ENCODE assay signal across 13 cellular contexts in genomic region chr13:27961227-27962085, GRCh38. TPM values are rescaled to one million over a fixed set of nuclear protein-coding genes. Genes with fewer than 3 reads are reported as not detected.
DNase-seq lines count a peak whose midpoint lies in the region; ATAC-seq and TF ChIP-seq lines count a peak whose summit lies in the region.
"Had no signal": no experiment of that assay in that cellular context is flagged by ENCODE, and none has a peak within 500 bp of the region (broad histone marks: within the 10 kb centered on the region; RNA-seq: fewer than 3 reads in every experiment).

No MANE protein-coding gene starts in this region.

- no peak overlapping the region for H4K12ac ChIP-seq in trophoblast cell (ENCODE audit: low read depth, low read length)

- H3K9me3 Mint-ChIP-seq in IgD-negative memory B cell, result peaks cover 0 to 1% (median 0%) of the 10 kb centered on the region in 3 donors

- H3K4me1 ChIP-seq in BLaER1, result no peaks in the 10 kb centered on the region
- H3K4me1 ChIP-seq in hepatocyte (ENCODE audit: insufficient read depth), result peaks cover 50% of the 10 kb centered on the region
- H3K4me1 ChIP-seq in trophoblast cell (ENCODE audit: control insufficient read depth in 1 of 2, insufficient read depth in 2 of 2, low read length in 2 of 2), result peaks cover 28 to 32% of the 10 kb centered on the region in 2 experiments
- H3K4me1 ChIP-seq in uterus, result peaks cover 0 to 6% of the 10 kb centered on the region in 2 donors

- no peaks in the 10 kb centered on the region for H3K36me3 ChIP-seq in BLaER1
- no peaks in the 10 kb centered on the region for H3K36me3 ChIP-seq in hepatocyte (replicated peaks; ENCODE audit: insufficient read depth, low read depth)
- peaks cover 0 to 2% of the 10 kb centered on the region in 2 experiments for H3K36me3 ChIP-seq in trophoblast cell (ENCODE audit: control insufficient read depth in 1 of 2, insufficient read depth in 2 of 2, low read length in 2 of 2)
- H3K36me3 ChIP-seq in uterus, result no peaks in the 10 kb centered on the region

- peaks cover 4% of the 10 kb centered on the region for H3K79me1 ChIP-seq in trophoblast cell (ENCODE audit: low read length)

- peaks cover 7 to 11% (median 9%) of the 10 kb centered on the region in 3 donors for H3K4me1 Mint-ChIP-seq in IgD-negative memory B cell

- H3K4me2 ChIP-seq in BLaER1 (peak overlapping the region; percentile 9; the same call in 1 of the 2 replicates), hepatocyte (peak overlapping the region; percentile 92), trophoblast cell (ENCODE audit: low read length) (peak overlapping the region; percentile 61)

- H3K36me3 Mint-ChIP-seq in IgD-negative memory B cell, result no peaks in the 10 kb centered on the region
- H3K36me3 Mint-ChIP-seq: CD4-positive, CD25-positive, alpha-beta regulatory T cell had no signal

- 10% methylated on average over 25 of the region's 25 CpGs for WGBS in hepatocyte (ENCODE audit: low lambda C conversion rate, missing lambda C conversion rate)
- WGBS in trophoblast cell (ENCODE audit: extremely low coverage, insufficient coverage, insufficient read length), result no CpG with 5 or more reads among the region's 25 CpGs

- no peak overlapping the region for H3K23ac ChIP-seq in trophoblast cell (ENCODE audit: low read length)

- H3K18ac ChIP-seq in trophoblast cell (ENCODE audit: low read length), result no peak overlapping the region

- ATAC-seq in HG03139 (IDR thresholded peaks at IDR 0.05; ENCODE audit: unreplicated experiment), result no peak

- no peak overlapping the region for H3K27ac ChIP-seq in BLaER1
- H3K27ac ChIP-seq in hepatocyte, result peak overlapping the region; percentile 98
- no peak overlapping the region for H3K27ac ChIP-seq in trophoblast cell (ENCODE audit: low read depth, low read length)
- no peak overlapping the region for H3K27ac ChIP-seq in uterus

- intact Hi-C loops in uterus (cut with DNase I; ENCODE audit: low total_unique reads), result no loop called here

- no peak for TF ChIP-seq CTCF in hepatocyte (IDR thresholded peaks at IDR 0.05; ENCODE audit: poor library complexity)
- TF ChIP-seq CTCF in uterus (IDR thresholded peaks at IDR 0.05), result no peak

- peaks cover 39% of the 10 kb centered on the region for H3K79me2 ChIP-seq in hepatocyte
- H3K79me2 ChIP-seq in trophoblast cell (ENCODE audit: control insufficient read depth, insufficient read depth, low read length, poor library complexity), result no peaks in the 10 kb centered on the region

- H3K27ac Mint-ChIP-seq in IgD-negative memory B cell, result peak overlapping the region in 1 of 3 donors; percentile 76
- H3K27ac Mint-ChIP-seq: activated CD8-positive, alpha-beta T cell treated with anti-CD3 and anti-CD28 coated beads, Interleukin-2, amount 10 ng/mL, durations not matched to agents 7 days and 5 days; CD4-positive, CD25-positive, alpha-beta regulatory T cell had no signal

- no peak overlapping the region for H2BK12ac ChIP-seq in trophoblast cell (ENCODE audit: low read length)

- H4K20me1 ChIP-seq in BLaER1 (peaks cover 73% of the 10 kb centered on the region), hepatocyte (ENCODE audit: insufficient read depth, poor library complexity, severe bottlenecking) (no peaks in the 10 kb centered on the region)

- no peak overlapping the region for H3K14ac ChIP-seq in trophoblast cell (ENCODE audit: low read length)

- H3K4ac ChIP-seq in trophoblast cell (ENCODE audit: low read depth, low read length), result no peak overlapping the region

- H3K9me2 ChIP-seq in hepatocyte (replicated peaks; ENCODE audit: insufficient read depth), result no peaks in the 10 kb centered on the region

- no peak overlapping the region for H4K8ac ChIP-seq in trophoblast cell (ENCODE audit: low read depth, low read length)

- H3K27me3 ChIP-seq in BLaER1 (peaks cover 100% of the 10 kb centered on the region), hepatocyte (peaks cover 54% of the 10 kb centered on the region), trophoblast cell (ENCODE audit: insufficient read depth, low read length) (peaks cover 18% of the 10 kb centered on the region), uterus (peaks cover 12 to 65% of the 10 kb centered on the region in 2 donors)

- H2BK120ac ChIP-seq in trophoblast cell (ENCODE audit: insufficient read depth, low read length, poor library complexity), result peak overlapping the region; percentile 6

- peaks cover 73% of the 10 kb centered on the region for H3K27me3 Mint-ChIP-seq in IgD-negative memory B cell

- DNase-seq in hepatocyte (ENCODE audit: low spot score), result peak; percentile 9
- DNase-seq in trophoblast cell, result no peak
- DNase-seq in cortex of kidney (lab: John Stamatoyannopoulos, UW), result no peak
- DNase-seq in SHP77 (lab: John Stamatoyannopoulos, UW), result no peak
- no peak for DNase-seq in uterus
- DNase-seq: activated CD8-positive, alpha-beta T cell treated with anti-CD3 and anti-CD28 coated beads, Interleukin-2, amount 10 ng/mL, durations not matched to agents 7 days and 5 days; CD4-positive, CD25-positive, alpha-beta regulatory T cell; KBM-7; NCI-H226 had no signal

- TF ChIP-seq POLR2A in uterus (IDR thresholded peaks at IDR 0.05), result no peak

- no peak overlapping the region for H2AK5ac ChIP-seq in trophoblast cell (ENCODE audit: low read length)

- H3K9ac ChIP-seq in BLaER1 (no peak overlapping the region), trophoblast cell (ENCODE audit: low read length) (no peak overlapping the region)

- peak overlapping the region; percentile 13 for H2AFZ ChIP-seq in hepatocyte
- H2AFZ ChIP-seq in trophoblast cell (ENCODE audit: insufficient read depth, low read length, poor library complexity), result no peak overlapping the region

- no peak overlapping the region for H4K91ac ChIP-seq in trophoblast cell (ENCODE audit: low read depth, low read length)

- no peak overlapping the region for H2BK5ac ChIP-seq in trophoblast cell (ENCODE audit: low read depth, low read length, poor library complexity)

- peak overlapping the region; percentile 35 for H3K4me3 ChIP-seq in BLaER1
- H3K4me3 ChIP-seq in hepatocyte, result peak overlapping the region; percentile 21
- no peak overlapping the region for H3K4me3 ChIP-seq in trophoblast cell (ENCODE audit: low read depth, low read length)
- peak overlapping the region in 1 of 2 donors; percentile 16 for H3K4me3 ChIP-seq in uterus

- H3K4me3 Mint-ChIP-seq in IgD-negative memory B cell, result peak overlapping the region; percentile 34 to 76 (median 65)

- H3K9me3 ChIP-seq in BLaER1 (no peaks in the 10 kb centered on the region), hepatocyte (ENCODE audit: low read depth) (no peaks in the 10 kb centered on the region), trophoblast cell (ENCODE audit: insufficient read depth, low read depth, low read length) (no peaks in the 10 kb centered on the region), uterus (no peaks in the 10 kb centered on the region)

RNA-seq across cellular contexts. Expression of gene CDX2, which starts 7.7 kb away (rescaled TPM):
- polyA plus RNA-seq in IgD-negative memory B cell (not detected), hepatocyte (52.4 and 60.6 TPM in 2 replicates)
- total RNA-seq in hepatocyte (34.6 and 40.0 TPM in 2 replicates), uterus (under 1 TPM in 1 of 4 donors, not detected in 3; 0.29 TPM)
- polyA plus RNA-seq in trophoblast cell (2013), result 2.7 and 2.8 TPM in 2 replicates
- total RNA-seq: activated CD8-positive, alpha-beta T cell treated with anti-CD3 and anti-CD28 coated beads, Interleukin-2, amount 10 ng/mL, durations not matched to agents 7 days and 5 days; CD4-positive, CD25-positive, alpha-beta regulatory T cell; left lobe of liver had no signal
- polyA plus RNA-seq: CD4-positive, CD25-positive, alpha-beta regulatory T cell had no signal

RNA-seq across cellular contexts. Expression of gene URAD, which starts 27.0 kb away (rescaled TPM):
- polyA plus RNA-seq in IgD-negative memory B cell, result not detected
- total RNA-seq in hepatocyte, result 13.5 and 18.2 TPM in 2 replicates
- polyA plus RNA-seq in hepatocyte, result 35.7 and 38.1 TPM in 2 replicates
- polyA plus RNA-seq in trophoblast cell (2013), result 0.10 and 0.14 TPM in 2 replicates
- not detected for total RNA-seq in uterus
- total RNA-seq: activated CD8-positive, alpha-beta T cell treated with anti-CD3 and anti-CD28 coated beads, Interleukin-2, amount 10 ng/mL, durations not matched to agents 7 days and 5 days; CD4-positive, CD25-positive, alpha-beta regulatory T cell; left lobe of liver had no signal
- polyA plus RNA-seq: CD4-positive, CD25-positive, alpha-beta regulatory T cell had no signal

RNA-seq across cellular contexts. Expression of gene PDX1, which starts 41.7 kb away (rescaled TPM):
- polyA plus RNA-seq in IgD-negative memory B cell (not detected), hepatocyte (0.95 and 1.8 TPM in 2 replicates)
- total RNA-seq in hepatocyte (0.20 and 1.3 TPM in 2 replicates), uterus (not detected)
- polyA plus RNA-seq in trophoblast cell (2013), result not detected in 2 replicates
- total RNA-seq: activated CD8-positive, alpha-beta T cell treated with anti-CD3 and anti-CD28 coated beads, Interleukin-2, amount 10 ng/mL, durations not matched to agents 7 days and 5 days; CD4-positive, CD25-positive, alpha-beta regulatory T cell had no signal
- polyA plus RNA-seq: CD4-positive, CD25-positive, alpha-beta regulatory T cell had no signal

Comparison
In these comparisons a context has a peak if more than half of its experiments do, and no peak if none do; other contexts are left out.
1. H3K4me2 ChIP-seq: peak in every context shown above with its lines; median percentile 92 in hepatocyte; 61 in trophoblast cell; 9 in BLaER1.
2. RNA of gene CDX2, which starts 7.7 kb away (total RNA-seq): 34.6 to 40.0 TPM in hepatocyte; 0.29 TPM in uterus; every median in the first group is over 10 times any median in the second.
3. RNA of gene URAD, which starts 27.0 kb away (total RNA-seq): 13.5 to 18.2 TPM in hepatocyte; not detected in uterus; every median in the first group is over 10 times any median in the second.